Comparison of ENCODE assay signal across 27 cellular contexts in genomic region chr13:95957331-95957730, GRCh38.
"Had no signal": no experiment of that assay in that cellular context is flagged by ENCODE, and none has a peak within 500 bp of the region (broad histone marks: within the 10 kb centered on the region; RNA-seq: fewer than 3 reads in every experiment).

No MANE protein-coding gene starts in this region.

- ATAC-seq: effector memory CD8-positive, alpha-beta T cell; gastroesophageal sphincter; left lobe of liver; naive thymus-derived CD4-positive, alpha-beta T cell; right lobe of liver; stimulated activated naive CD8-positive, alpha-beta T cell treated with anti-CD3 and anti-CD28 coated beads, Interleukin-15, amount 100 ng/mL, for 72 hours had no signal

- H3K9me3 ChIP-seq: thyroid gland had no signal

- DNase-seq: dermis blood vessel endothelial cell; effector memory CD8-positive, alpha-beta T cell; heart left ventricle; kidney; mesenchymal stem cell; midbrain; naive thymus-derived CD4-positive, alpha-beta T cell; right lobe of liver; small intestine; stimulated activated CD4-positive, alpha-beta T cell treated with anti-CD3 and anti-CD28 coated beads, Interleukin-15, amount 100 ng/mL, for 24 hours; stimulated activated CD4-positive, alpha-beta T cell treated with anti-CD3 and anti-CD28 coated beads, Interleukin-2, amount 100 ng/mL, for 48 hours; stimulated activated CD8-positive, alpha-beta memory T cell treated with anti-CD3 and anti-CD28 coated beads, Interleukin-4, amount 100 ng/mL, for 48 hours; stimulated activated naive CD4-positive, alpha-beta T cell; stimulated activated naive CD8-positive, alpha-beta T cell treated with anti-CD3 and anti-CD28 coated beads, Interleukin-15, amount 100 ng/mL, for 72 hours; thyroid gland had no signal

- H3K27ac ChIP-seq: coronary artery, esophagus muscularis mucosa, foreskin keratinocyte, gastroesophageal sphincter, heart left ventricle, hepatocyte, neural progenitor cell, parathyroid adenoma, right lobe of liver, suprapubic skin, thyroid gland had no signal

- H3K27me3 Mint-ChIP-seq: effector memory CD8-positive, alpha-beta T cell; naive thymus-derived CD4-positive, alpha-beta T cell; progenitor cell of endocrine pancreas; stimulated activated naive CD8-positive, alpha-beta T cell treated with anti-CD3 and anti-CD28 coated beads, Interleukin-15, amount 100 ng/mL, for 72 hours; type B pancreatic cell had no signal

- H3K4me1 ChIP-seq: foreskin keratinocyte, gastroesophageal sphincter, heart left ventricle, parathyroid adenoma, right lobe of liver, suprapubic skin had no signal

- H3K36me3 ChIP-seq: thyroid gland had no signal

- H3K4me3 ChIP-seq: coronary artery, esophagus muscularis mucosa, gastroesophageal sphincter, heart left ventricle, hepatocyte, neural progenitor cell, right lobe of liver, suprapubic skin, thyroid gland had no signal

- H3K27ac Mint-ChIP-seq: effector memory CD8-positive, alpha-beta T cell; naive thymus-derived CD4-positive, alpha-beta T cell; nephron; neural progenitor cell; progenitor cell of endocrine pancreas; stimulated activated naive CD8-positive, alpha-beta T cell treated with anti-CD3 and anti-CD28 coated beads, Interleukin-15, amount 100 ng/mL, for 72 hours; type B pancreatic cell had no signal

- H3K4me1 Mint-ChIP-seq: naive thymus-derived CD4-positive, alpha-beta T cell; neural progenitor cell; stimulated activated naive CD8-positive, alpha-beta T cell treated with anti-CD3 and anti-CD28 coated beads, Interleukin-15, amount 100 ng/mL, for 72 hours had no signal

- H3K27me3 ChIP-seq: esophagus muscularis mucosa, foreskin keratinocyte, gastroesophageal sphincter, heart left ventricle, hepatocyte, neural progenitor cell, right lobe of liver, suprapubic skin, thyroid gland had no signal

- H3K4me3 Mint-ChIP-seq: effector memory CD8-positive, alpha-beta T cell; naive thymus-derived CD4-positive, alpha-beta T cell; nephron; neural progenitor cell; stimulated activated naive CD8-positive, alpha-beta T cell treated with anti-CD3 and anti-CD28 coated beads, Interleukin-15, amount 100 ng/mL, for 72 hours; type B pancreatic cell had no signal
